Comparison of ENCODE assay signal across 15 cellular contexts in genomic region chr5:33105521-33105941, GRCh38.
DNase-seq lines count a peak whose midpoint lies in the region; ATAC-seq, FAIRE-seq and TF ChIP-seq lines count a peak whose summit lies in the region.
"Had no signal": no experiment of that assay in that cellular context is flagged by ENCODE, and none has a peak within 500 bp of the region (broad histone marks: within the 10 kb centered on the region; RNA-seq: fewer than 3 reads in every experiment).

No MANE protein-coding gene starts in this region.

- H3K27me3 ChIP-seq in bronchial epithelial cell (ENCODE audit: control insufficient read depth, insufficient read depth, low read length): no peaks in the 10 kb centered on the region
- no peaks in the 10 kb centered on the region for H3K27me3 ChIP-seq in SJCRH30
- H3K27me3 ChIP-seq in vagina: no peaks in the 10 kb centered on the region
- H3K27me3 ChIP-seq: neutrophil had no signal

- ATAC-seq in left ventricle myocardium superior (peak; percentile 88), HG03457 (IDR thresholded peaks at IDR 0.05; ENCODE audit: unreplicated experiment) (no peak)
- ATAC-seq: esophagus mucosa had no signal

- peaks cover 11% of the 10 kb centered on the region; the same call in 1 of the 2 replicates for H3K9me3 ChIP-seq in SJCRH30 (replicated peaks)
- H3K9me3 ChIP-seq in vagina: no peaks in the 10 kb centered on the region
- H3K9me3 ChIP-seq: neutrophil had no signal

- H3K27ac ChIP-seq in SJCRH30 (no peak overlapping the region), vagina (no peak overlapping the region)
- H3K27ac ChIP-seq: neutrophil had no signal

- DNase-seq in AG09319 (ENCODE audit: extremely low read depth, low read depth) (peak; percentile 59), M059J (ENCODE audit: low read depth) (peak; percentile 79), bronchial epithelial cell (ENCODE audit: low read depth) (peak; percentile 56), left ventricle myocardium superior (no peak), SJCRH30 (no peak), NCI-H748 treated with DMSO at 0.1 percent for 48 hours (lab: John Stamatoyannopoulos, UW) (no peak), vagina (ENCODE audit: extremely low spot score in 2 of 2) (no peak)
- DNase-seq: NCI-H1436 treated with DMSO at 0.1 percent for 48 hours; NCI-H446 treated with DMSO at 0.1 percent for 48 hours; stimulated activated CD4-positive, alpha-beta T cell treated with anti-CD3 and anti-CD28 coated beads, Interleukin-12 subunit alpha, Interleukin-12 subunit beta, amount 100 ng/mL, for 4 hours had no signal

- TF ChIP-seq CTCF in AG09319 (IDR thresholded peaks at IDR 0.05; ENCODE audit: low read depth, low read length): no peak
- TF ChIP-seq CTCF in bronchial epithelial cell (IDR thresholded peaks at IDR 0.05; ENCODE audit: insufficient read depth, low read length, severe bottlenecking): no peak
- TF ChIP-seq CTCF in vagina (IDR thresholded peaks at IDR 0.05): no peak

- no peak for TF ChIP-seq POLR2A in vagina (IDR thresholded peaks at IDR 0.05)

- H3K36me3 ChIP-seq in bronchial epithelial cell (ENCODE audit: control insufficient read depth, insufficient read depth, low read length) (no peaks in the 10 kb centered on the region), SJCRH30 (no peaks in the 10 kb centered on the region), vagina (no peaks in the 10 kb centered on the region)
- H3K36me3 ChIP-seq: neutrophil had no signal

- intact Hi-C loops in left ventricle myocardium superior (cut with micrococcal nuclease) (no loop called here), vagina (cut with DNase I) (no loop called here)

- no peak overlapping the region for H3K4me3 ChIP-seq in bronchial epithelial cell (ENCODE audit: low read depth, low read length)
- H3K4me3 ChIP-seq in SJCRH30: no peak overlapping the region
- H3K4me3 ChIP-seq in vagina: no peak overlapping the region

- H3K4me1 ChIP-seq in SJCRH30 (no peaks in the 10 kb centered on the region), vagina (no peaks in the 10 kb centered on the region)

- FAIRE-seq in bronchial epithelial cell (lab: Jason Lieb, UNC): no peak
- FAIRE-seq: colon, H1 had no signal

Comparison
In these comparisons a context has a peak if more than half of its experiments do, and no peak if none do; other contexts are left out.
1. DNase-seq: peak in AG09319 (single experiment), M059J (single experiment) and bronchial epithelial cell (single experiment); none in left ventricle myocardium superior (single experiment), SJCRH30 (0 of 2), NCI-H748 treated with DMSO at 0.1 percent for 48 hours (single experiment) and vagina (0 of 2).